ENCODE assay signal across 26 cellular contexts in genomic region chr9:123848447-123849085, GRCh38.
"Had no signal": no experiment of that assay in that cellular context is flagged by ENCODE, and none has a peak within 500 bp of the region (broad histone marks: within the 10 kb centered on the region; RNA-seq: fewer than 3 reads in every experiment).

No MANE protein-coding gene starts in this region.

- H3K36me3 Mint-ChIP-seq: stimulated activated effector memory CD8-positive, alpha-beta T cell treated with anti-CD3 and anti-CD28 coated beads, Interleukin-12 subunit alpha, Interleukin-12 subunit beta, amount 100 ng/mL, for 72 hours had no signal

- H3K27ac ChIP-seq: heart left ventricle, left lung, lower lobe of right lung, parathyroid adenoma, right atrium auricular region, right lobe of liver, suprapubic skin, thoracic aorta, tibial artery, upper lobe of right lung had no signal

- H2AFZ ChIP-seq: parathyroid adenoma had no signal

- H3K4me1 Mint-ChIP-seq: stimulated activated effector memory CD8-positive, alpha-beta T cell treated with anti-CD3 and anti-CD28 coated beads, Interleukin-12 subunit alpha, Interleukin-12 subunit beta, amount 100 ng/mL, for 72 hours had no signal

- H3K9ac ChIP-seq: parathyroid adenoma had no signal

- ATAC-seq: heart left ventricle; left cardiac atrium; left lung; lower lobe of right lung; natural killer cell treated with Interleukin-12 subunit alpha and Interleukin-12 subunit beta and Interleukin-15 and Interleukin-18, amount 100 ng/mL, for 72 hours; right lobe of liver; stimulated activated effector memory CD8-positive, alpha-beta T cell treated with anti-CD3 and anti-CD28 coated beads, Interleukin-12 subunit alpha, Interleukin-12 subunit beta, amount 100 ng/mL, for 72 hours; upper lobe of right lung had no signal

- H3K27me3 Mint-ChIP-seq: naive B cell; natural killer cell treated with Interleukin-12 subunit alpha and Interleukin-12 subunit beta and Interleukin-15 and Interleukin-18, amount 100 ng/mL, for 72 hours; stimulated activated naive CD8-positive, alpha-beta T cell treated with anti-CD3 and anti-CD28 coated beads, Interleukin-15, Interleukin-2, amounts not matched to agents 100 ng/mL and 50 ng/mL, for 24 hours had no signal

- DNase-seq: glutamatergic neuron; heart left ventricle; hypothalamus; kidney glomerular epithelial cell; left cardiac atrium; left lung; lower lobe of right lung; mammary epithelial cell; mesenchymal stem cell; naive B cell; nucleus accumbens; right lobe of liver; stimulated activated CD4-positive, alpha-beta T cell treated with anti-CD3 and anti-CD28 coated beads, Interleukin-4, amount 100 ng/mL, for 24 hours; stimulated activated naive CD4-positive, alpha-beta T cell; tibial artery; trophoblast cell; upper lobe of right lung had no signal

- H3K27me3 ChIP-seq: heart left ventricle, left lung, right atrium auricular region, right lobe of liver, suprapubic skin, tibial artery, upper lobe of right lung had no signal

- H3K36me3 ChIP-seq: lower lobe of right lung, right lobe of liver, upper lobe of right lung had no signal

- H3K4me3 ChIP-seq: heart left ventricle, left lung, lower lobe of right lung, right atrium auricular region, right lobe of liver, suprapubic skin, thoracic aorta, tibial artery, upper lobe of right lung had no signal

- H3K79me2 ChIP-seq: parathyroid adenoma had no signal

- H3K4me1 ChIP-seq: heart left ventricle, left lung, lower lobe of right lung, parathyroid adenoma, right atrium auricular region, right lobe of liver, suprapubic skin, tibial artery, upper lobe of right lung had no signal

- H3K4me3 Mint-ChIP-seq: naive B cell; natural killer cell treated with Interleukin-12 subunit alpha and Interleukin-12 subunit beta and Interleukin-15 and Interleukin-18, amount 100 ng/mL, for 72 hours; stimulated activated effector memory CD8-positive, alpha-beta T cell treated with anti-CD3 and anti-CD28 coated beads, Interleukin-12 subunit alpha, Interleukin-12 subunit beta, amount 100 ng/mL, for 72 hours; stimulated activated naive CD8-positive, alpha-beta T cell treated with anti-CD3 and anti-CD28 coated beads, Interleukin-15, Interleukin-2, amounts not matched to agents 100 ng/mL and 50 ng/mL, for 24 hours had no signal

- FAIRE-seq: keratinocyte, urothelium cell line had no signal

- H3K27ac Mint-ChIP-seq: natural killer cell treated with Interleukin-12 subunit alpha and Interleukin-12 subunit beta and Interleukin-15 and Interleukin-18, amount 100 ng/mL, for 72 hours; stimulated activated effector memory CD8-positive, alpha-beta T cell treated with anti-CD3 and anti-CD28 coated beads, Interleukin-12 subunit alpha, Interleukin-12 subunit beta, amount 100 ng/mL, for 72 hours; stimulated activated naive CD8-positive, alpha-beta T cell treated with anti-CD3 and anti-CD28 coated beads, Interleukin-15, Interleukin-2, amounts not matched to agents 100 ng/mL and 50 ng/mL, for 24 hours had no signal
